10 cellular contexts compared by ENCODE assay signal in the genomic region with DNA sequence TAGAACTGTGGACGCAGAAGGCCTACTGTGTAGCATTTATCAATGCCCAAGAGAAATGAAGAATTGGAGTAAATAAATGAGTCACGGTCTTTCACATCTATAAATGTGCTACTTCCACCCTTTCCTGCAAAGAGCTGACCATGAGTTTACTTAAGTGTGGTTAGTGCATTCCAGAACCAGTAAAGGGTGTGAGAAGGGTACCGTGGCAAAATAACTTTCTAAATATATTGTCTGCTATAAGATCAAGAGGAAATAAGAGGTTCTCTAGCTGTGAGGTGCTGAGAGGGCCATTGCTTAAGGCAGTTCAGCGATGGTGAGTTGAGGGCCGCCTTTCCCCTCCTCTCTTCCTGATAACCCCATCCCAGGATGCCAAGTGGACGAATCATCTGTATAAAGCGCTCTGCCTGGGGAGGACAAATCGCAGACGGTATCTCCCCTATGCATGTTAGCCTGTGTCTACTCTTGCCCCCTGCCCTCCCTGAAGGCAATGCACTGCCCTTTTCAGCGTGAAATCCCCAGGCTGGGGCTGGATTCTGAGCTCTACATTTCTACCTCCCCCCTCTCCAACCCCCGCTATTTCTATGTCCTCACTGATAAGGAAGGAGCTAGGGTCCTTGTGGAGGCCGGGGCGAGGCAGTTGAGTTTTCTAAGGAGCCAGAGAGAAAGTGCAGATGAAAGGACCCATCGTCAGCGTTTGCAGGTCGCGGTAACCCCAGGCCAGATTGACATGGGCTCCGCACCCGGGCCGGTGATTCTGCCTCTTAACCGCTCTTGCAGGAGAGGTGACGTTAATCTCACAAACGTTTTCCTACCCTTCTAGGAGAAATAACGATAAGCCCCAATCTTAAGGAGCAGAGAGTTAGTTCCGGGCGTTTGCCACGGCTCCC. TPM values are rescaled to one million over a fixed set of nuclear protein-coding genes. Genes with fewer than 3 reads are reported as not detected.
DNase-seq lines count a peak whose midpoint lies in the region; ATAC-seq and TF ChIP-seq lines count a peak whose summit lies in the region.
"Had no signal": no experiment of that assay in that cellular context is flagged by ENCODE, and none has a peak within 500 bp of the region (broad histone marks: within the 10 kb centered on the region; RNA-seq: fewer than 3 reads in every experiment).

No MANE protein-coding gene starts in this region.

- H3K4me3 ChIP-seq in choroid plexus epithelial cell (ENCODE audit: low read depth, low read length) (peak overlapping the region; percentile 68), upper lobe of right lung (peak overlapping the region; percentile 59)

- no peak for TF ChIP-seq CTCF in choroid plexus epithelial cell (conservative IDR thresholded peaks at IDR 0.05; ENCODE audit: low read depth, low read length)
- no peak for TF ChIP-seq CTCF in mesothelial cell of epicardium (IDR thresholded peaks at IDR 0.05; ENCODE audit: unreplicated experiment)
- no peak for TF ChIP-seq CTCF in upper lobe of right lung (IDR thresholded peaks at IDR 0.05)

- peak; percentile 22 for DNase-seq in activated naive CD8-positive, alpha-beta T cell treated with anti-CD3 and anti-CD28 coated beads, Interleukin-2, amount 10 ng/mL, durations not matched to agents 7 days and 5 days
- DNase-seq in activated naive CD8-positive, alpha-beta T cell treated with anti-CD3 and anti-CD28 coated beads, Interleukin-2, amount 50 U/mL, for 24 hours: no peak
- DNase-seq in choroid plexus epithelial cell (ENCODE audit: low read depth): peak; percentile 89
- DNase-seq in mesothelial cell of epicardium (ENCODE audit: low spot score in 2 of 2, unreplicated experiment in 2 of 2): no peak
- no peak for DNase-seq in upper lobe of right lung
- DNase-seq in SHP77 (lab: John Stamatoyannopoulos, UW): no peak
- no peak for DNase-seq in anterior cingulate cortex (lab: John Stamatoyannopoulos, UW)
- DNase-seq: NCI-H1105 treated with DMSO at 0.1 percent for 48 hours had no signal

- H3K36me3 Mint-ChIP-seq in activated naive CD8-positive, alpha-beta T cell treated with anti-CD3 and anti-CD28 coated beads, Interleukin-2, amount 10 ng/mL, durations not matched to agents 7 days and 5 days: no peaks in the 10 kb centered on the region
- no peaks in the 10 kb centered on the region for H3K36me3 Mint-ChIP-seq in activated naive CD8-positive, alpha-beta T cell treated with anti-CD3 and anti-CD28 coated beads, Interleukin-2, amount 50 U/mL, for 24 hours (ENCODE audit: low read depth)
- no peaks in the 10 kb centered on the region for H3K36me3 Mint-ChIP-seq in mesothelial cell of epicardium

- H3K27ac Mint-ChIP-seq in activated naive CD8-positive, alpha-beta T cell treated with anti-CD3 and anti-CD28 coated beads, Interleukin-2, amount 10 ng/mL, durations not matched to agents 7 days and 5 days: no peak overlapping the region
- no peak overlapping the region for H3K27ac Mint-ChIP-seq in activated naive CD8-positive, alpha-beta T cell treated with anti-CD3 and anti-CD28 coated beads, Interleukin-2, amount 50 U/mL, for 24 hours
- no peak overlapping the region for H3K27ac Mint-ChIP-seq in mesothelial cell of epicardium
- H3K27ac Mint-ChIP-seq: activated naive CD4-positive, alpha-beta T cell treated with anti-CD3 and anti-CD28 coated beads for 36 hours had no signal

- no peaks in the 10 kb centered on the region for H3K9me3 ChIP-seq in upper lobe of right lung

- H3K4me3 Mint-ChIP-seq in activated naive CD8-positive, alpha-beta T cell treated with anti-CD3 and anti-CD28 coated beads, Interleukin-2, amount 10 ng/mL, durations not matched to agents 7 days and 5 days: no peak overlapping the region
- no peak overlapping the region for H3K4me3 Mint-ChIP-seq in activated naive CD8-positive, alpha-beta T cell treated with anti-CD3 and anti-CD28 coated beads, Interleukin-2, amount 50 U/mL, for 24 hours
- peak overlapping the region; percentile 67 for H3K4me3 Mint-ChIP-seq in mesothelial cell of epicardium

- peaks cover 18% of the 10 kb centered on the region for H3K4me1 ChIP-seq in upper lobe of right lung

- H3K27ac ChIP-seq in upper lobe of right lung: no peak overlapping the region

- intact Hi-C loops in upper lobe of right lung (cut with DNase I): no loop called here

- POLR2A ChIA-PET in activated naive CD8-positive, alpha-beta T cell treated with anti-CD3 and anti-CD28 coated beads, Interleukin-2, amount 10 ng/mL, durations not matched to agents 7 days and 5 days (lab: Charles Lee): no interaction called here

- no peaks in the 10 kb centered on the region for H3K9me3 Mint-ChIP-seq in activated naive CD8-positive, alpha-beta T cell treated with anti-CD3 and anti-CD28 coated beads, Interleukin-2, amount 10 ng/mL, durations not matched to agents 7 days and 5 days
- no peaks in the 10 kb centered on the region for H3K9me3 Mint-ChIP-seq in activated naive CD8-positive, alpha-beta T cell treated with anti-CD3 and anti-CD28 coated beads, Interleukin-2, amount 50 U/mL, for 24 hours
- no peaks in the 10 kb centered on the region for H3K9me3 Mint-ChIP-seq in mesothelial cell of epicardium
- H3K9me3 Mint-ChIP-seq: activated naive CD4-positive, alpha-beta T cell treated with anti-CD3 and anti-CD28 coated beads for 36 hours had no signal

- ATAC-seq in activated naive CD8-positive, alpha-beta T cell treated with anti-CD3 and anti-CD28 coated beads, Interleukin-2, amount 10 ng/mL, durations not matched to agents 7 days and 5 days (ENCODE audit: low read depth): no peak
- no peak for ATAC-seq in activated naive CD8-positive, alpha-beta T cell treated with anti-CD3 and anti-CD28 coated beads, Interleukin-2, amount 50 U/mL, for 24 hours
- ATAC-seq in upper lobe of right lung (no peak), HG02840 (IDR thresholded peaks at IDR 0.05; ENCODE audit: low FRiP score, unreplicated experiment) (no peak)

- H3K4me1 Mint-ChIP-seq in activated naive CD8-positive, alpha-beta T cell treated with anti-CD3 and anti-CD28 coated beads, Interleukin-2, amount 10 ng/mL, durations not matched to agents 7 days and 5 days: no peaks in the 10 kb centered on the region
- peaks cover 8% of the 10 kb centered on the region for H3K4me1 Mint-ChIP-seq in activated naive CD8-positive, alpha-beta T cell treated with anti-CD3 and anti-CD28 coated beads, Interleukin-2, amount 50 U/mL, for 24 hours
- peaks cover 31% of the 10 kb centered on the region for H3K4me1 Mint-ChIP-seq in mesothelial cell of epicardium

- peaks cover 9% of the 10 kb centered on the region for H3K27me3 ChIP-seq in upper lobe of right lung

- H3K27me3 Mint-ChIP-seq in activated naive CD8-positive, alpha-beta T cell treated with anti-CD3 and anti-CD28 coated beads, Interleukin-2, amount 10 ng/mL, durations not matched to agents 7 days and 5 days: peaks cover 28% of the 10 kb centered on the region
- peaks cover 37% of the 10 kb centered on the region for H3K27me3 Mint-ChIP-seq in activated naive CD8-positive, alpha-beta T cell treated with anti-CD3 and anti-CD28 coated beads, Interleukin-2, amount 50 U/mL, for 24 hours
- peaks cover 35% of the 10 kb centered on the region for H3K27me3 Mint-ChIP-seq in mesothelial cell of epicardium (ENCODE audit: low read depth)

- H3K36me3 ChIP-seq in upper lobe of right lung: no peaks in the 10 kb centered on the region

RNA-seq across cellular contexts. Expression of gene NCAM2, which starts 1.5 kb away (rescaled TPM):
- not detected for total RNA-seq in activated naive CD8-positive, alpha-beta T cell treated with anti-CD3 and anti-CD28 coated beads, Interleukin-2, amount 10 ng/mL, durations not matched to agents 7 days and 5 days
- total RNA-seq in mesothelial cell of epicardium (31.3 to 34.0 TPM (median 33.8 TPM) in 3 replicates), upper lobe of right lung (15.9 TPM)
- total RNA-seq: activated naive CD4-positive, alpha-beta T cell treated with anti-CD3 and anti-CD28 coated beads for 36 hours had no signal

Comparison
In these comparisons a context has a peak if more than half of its experiments do, and no peak if none do; other contexts are left out.
1. DNase-seq: peak in activated naive CD8-positive, alpha-beta T cell treated with anti-CD3 and anti-CD28 coated beads, Interleukin-2, amount 10 ng/mL, durations not matched to agents 7 days and 5 days (single experiment) and choroid plexus epithelial cell (single experiment); none in activated naive CD8-positive, alpha-beta T cell treated with anti-CD3 and anti-CD28 coated beads, Interleukin-2, amount 50 U/mL, for 24 hours (single experiment), mesothelial cell of epicardium (0 of 2), upper lobe of right lung (single experiment), SHP77 (0 of 2) and anterior cingulate cortex (0 of 58).
2. RNA of gene NCAM2, which starts 1.5 kb away (total RNA-seq): 31.3 to 34.0 TPM in mesothelial cell of epicardium and 15.9 TPM in upper lobe of right lung (single experiment); not detected in activated naive CD8-positive, alpha-beta T cell treated with anti-CD3 and anti-CD28 coated beads, Interleukin-2, amount 10 ng/mL, durations not matched to agents 7 days and 5 days; every median in the first group is over 10 times any median in the second.